1 cellular context compared by ENCODE assay signal in the genomic region with DNA sequence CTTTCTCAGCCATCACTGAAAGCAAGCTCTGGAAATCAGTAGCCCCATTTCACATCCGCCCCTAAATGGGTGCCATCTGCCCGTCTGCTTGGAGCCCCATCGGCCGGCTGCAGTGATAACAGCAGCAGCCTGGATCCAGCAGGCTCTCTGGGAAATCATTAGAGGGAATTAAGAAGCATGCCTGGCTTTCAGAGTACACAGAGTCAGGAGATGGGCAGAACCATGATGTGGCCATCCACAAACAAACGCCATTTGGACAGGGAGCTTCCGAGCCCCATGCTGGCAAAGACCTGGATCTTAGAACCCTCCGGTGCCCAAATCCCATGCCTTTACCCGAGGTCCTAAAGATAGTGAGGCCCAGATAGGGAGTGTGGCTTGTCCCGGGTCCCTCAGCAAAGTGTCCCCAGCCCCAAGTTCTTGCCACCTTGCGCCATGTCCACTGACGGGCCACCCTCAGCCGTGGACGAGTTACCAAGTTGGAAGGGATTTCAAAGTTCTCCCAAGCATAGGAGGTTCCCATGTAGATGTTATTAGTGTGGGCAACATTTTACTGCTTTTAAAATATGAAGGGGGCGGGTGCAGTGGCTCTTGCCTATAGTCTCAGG.
TF ChIP-seq lines count a peak whose summit lies in the region.

No MANE protein-coding gene starts in this region.

TF ChIP-seq in GM12878, 131 proteins besides CTCF, POLR2A, EP300 and RAD21 (continued from another document):
- TF ChIP-seq, protein P1, sequence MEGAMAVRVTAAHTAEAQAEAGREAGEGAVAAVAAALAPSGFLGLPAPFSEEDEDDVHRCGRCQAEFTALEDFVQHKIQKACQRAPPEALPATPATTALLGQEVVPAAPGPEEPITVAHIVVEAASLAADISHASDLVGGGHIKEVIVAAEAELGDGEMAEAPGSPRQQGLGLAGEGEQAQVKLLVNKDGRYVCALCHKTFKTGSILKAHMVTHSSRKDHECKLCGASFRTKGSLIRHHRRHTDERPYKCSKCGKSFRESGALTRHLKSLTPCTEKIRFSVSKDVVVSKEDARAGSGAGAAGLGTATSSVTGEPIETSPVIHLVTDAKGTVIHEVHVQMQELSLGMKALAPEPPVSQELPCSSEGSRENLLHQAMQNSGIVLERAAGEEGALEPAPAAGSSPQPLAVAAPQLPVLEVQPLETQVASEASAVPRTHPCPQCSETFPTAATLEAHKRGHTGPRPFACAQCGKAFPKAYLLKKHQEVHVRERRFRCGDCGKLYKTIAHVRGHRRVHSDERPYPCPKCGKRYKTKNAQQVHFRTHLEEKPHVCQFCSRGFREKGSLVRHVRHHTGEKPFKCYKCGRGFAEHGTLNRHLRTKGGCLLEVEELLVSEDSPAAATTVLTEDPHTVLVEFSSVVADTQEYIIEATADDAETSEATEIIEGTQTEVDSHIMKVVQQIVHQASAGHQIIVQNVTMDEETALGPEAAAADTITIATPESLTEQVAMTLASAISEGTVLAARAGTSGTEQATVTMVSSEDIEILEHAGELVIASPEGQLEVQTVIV (IDR thresholded peaks at IDR 0.05; ENCODE audit: borderline replicate concordance, partially characterized antibody), result no peak
- TF ChIP-seq HDAC6 (IDR thresholded peaks at IDR 0.05; ENCODE audit: unreplicated experiment), result no peak
TF ChIP-seq in GM12878: peak in this region for 0.
